In the genomic region with DNA sequence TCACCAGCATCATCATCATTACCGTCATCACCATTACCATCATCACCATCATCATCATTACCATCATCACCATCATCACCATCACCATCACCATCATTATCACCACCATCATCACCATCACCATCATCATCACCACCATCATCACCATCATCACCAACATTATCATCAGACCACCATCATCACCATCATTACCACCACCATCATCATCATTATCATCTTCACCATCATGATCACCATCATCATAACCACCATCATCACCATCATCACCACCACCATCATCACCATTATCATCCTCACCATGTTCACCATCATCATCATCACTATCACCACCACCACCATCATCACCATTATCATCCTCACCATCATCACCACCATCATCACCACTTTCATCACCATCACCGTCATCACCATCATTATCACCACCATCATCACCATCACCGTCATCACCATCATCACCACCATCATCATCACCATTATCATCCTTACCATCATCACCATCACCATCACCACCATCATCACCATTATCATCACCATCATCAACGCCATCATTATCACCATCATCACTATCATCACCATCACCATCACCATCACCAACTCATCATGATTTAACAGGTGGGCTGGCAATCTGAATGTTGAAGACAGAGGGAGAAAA, we compare ENCODE assay signal across 1 cellular context.
TF ChIP-seq lines count a peak whose summit lies in the region.

No MANE protein-coding gene starts in this region.

TF ChIP-seq in HEK293, 187 proteins besides CTCF, POLR2A, EP300 and RAD21 (continued from another document):
- TF ChIP-seq ZBTB26 (tag by site-specific recombination; optimal IDR thresholded peaks at IDR 0.05) (peak; percentile 8), ZNF146 (tag by site-specific recombination; IDR thresholded peaks at IDR 0.05) (no peak), ZNF239 (tag by site-specific recombination; IDR thresholded peaks at IDR 0.05) (no peak), FEZF1 (tag by site-specific recombination; IDR thresholded peaks at IDR 0.05) (no peak), TRIM28 (IDR thresholded peaks at IDR 0.05; ENCODE audit: borderline replicate concordance, low read length) (no peak), ZNF488 (tag by site-specific recombination; IDR thresholded peaks at IDR 0.05) (0 out of 2 replicates have a peak, but pooled peaks have one; percentile 39), ZNF155 (tag by site-specific recombination; IDR thresholded peaks at IDR 0.05) (0 out of 2 replicates have a peak, but pooled peaks have one; percentile 64), GLIS1 (tag by site-specific recombination; IDR thresholded peaks at IDR 0.05) (no peak), ZIC2 (tag by site-specific recombination; IDR thresholded peaks at IDR 0.05) (no peak), ZNF645 (tag by site-specific recombination; IDR thresholded peaks at IDR 0.05) (peak; percentile 42; the same call in 1 of the 2 replicates), ZNF670 (tag by site-specific recombination; IDR thresholded peaks at IDR 0.05; ENCODE audit: low read depth) (0 out of 2 replicates have a peak, but pooled peaks have one; percentile 32), GLI4 (tag by site-specific recombination; IDR thresholded peaks at IDR 0.05) (no peak), ZNF747 (tag by site-specific recombination; IDR thresholded peaks at IDR 0.05) (0 out of 2 replicates have a peak, but pooled peaks have one; percentile 67), ZNF513 (tag by site-specific recombination; IDR thresholded peaks at IDR 0.05) (peak; percentile 98), SALL2 (tag by site-specific recombination; IDR thresholded peaks at IDR 0.05; ENCODE audit: borderline replicate concordance) (peak; percentile 41; the same call in 1 of the 2 replicates), ZNF585B (tag by site-specific recombination; IDR thresholded peaks at IDR 0.05) (no peak), ZNF169 (tag by site-specific recombination; IDR thresholded peaks at IDR 0.05) (no peak), HOXD13 (CRISPR knock-in tag; IDR thresholded peaks at IDR 0.05; ENCODE audit: borderline replicate concordance) (no peak)
- TF ChIP-seq, protein P1, sequence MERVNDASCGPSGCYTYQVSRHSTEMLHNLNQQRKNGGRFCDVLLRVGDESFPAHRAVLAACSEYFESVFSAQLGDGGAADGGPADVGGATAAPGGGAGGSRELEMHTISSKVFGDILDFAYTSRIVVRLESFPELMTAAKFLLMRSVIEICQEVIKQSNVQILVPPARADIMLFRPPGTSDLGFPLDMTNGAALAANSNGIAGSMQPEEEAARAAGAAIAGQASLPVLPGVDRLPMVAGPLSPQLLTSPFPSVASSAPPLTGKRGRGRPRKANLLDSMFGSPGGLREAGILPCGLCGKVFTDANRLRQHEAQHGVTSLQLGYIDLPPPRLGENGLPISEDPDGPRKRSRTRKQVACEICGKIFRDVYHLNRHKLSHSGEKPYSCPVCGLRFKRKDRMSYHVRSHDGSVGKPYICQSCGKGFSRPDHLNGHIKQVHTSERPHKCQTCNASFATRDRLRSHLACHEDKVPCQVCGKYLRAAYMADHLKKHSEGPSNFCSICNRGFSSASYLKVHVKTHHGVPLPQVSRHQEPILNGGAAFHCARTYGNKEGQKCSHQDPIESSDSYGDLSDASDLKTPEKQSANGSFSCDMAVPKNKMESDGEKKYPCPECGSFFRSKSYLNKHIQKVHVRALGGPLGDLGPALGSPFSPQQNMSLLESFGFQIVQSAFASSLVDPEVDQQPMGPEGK (tag by site-specific recombination; IDR thresholded peaks at IDR 0.05): peak; percentile 24; the same call in 1 of the 2 replicates
